ENCODE assay signal across 8 cellular contexts in genomic region chr15:64095431-64095794, GRCh38. TPM values are rescaled to one million over a fixed set of nuclear protein-coding genes. Genes with fewer than 3 reads are reported as not detected.
DNase-seq lines count a peak whose midpoint lies in the region; ATAC-seq, FAIRE-seq and TF ChIP-seq lines count a peak whose summit lies in the region.

No MANE protein-coding gene starts in this region.

- peaks cover 30% of the 10 kb centered on the region for H3K4me1 Mint-ChIP-seq in activated T-helper 17 cell treated with anti-CD3 and anti-CD28 coated beads, Interleukin-2, amount 50 U/mL, for 72 hours
- peaks cover 63% of the 10 kb centered on the region for H3K4me1 Mint-ChIP-seq in stimulated activated memory B cell treated with anti-CD40 and anti-IgM and Interleukin-4, amounts not matched to agents 10 μg/mL and 1 μg/mL and 100 μg/mL, for 72 hours

- no peak for TF ChIP-seq CTCF in HL-60 (IDR thresholded peaks at IDR 0.05; ENCODE audit: insufficient read depth, low read length)

- H3K36me3 Mint-ChIP-seq in activated T-helper 17 cell treated with anti-CD3 and anti-CD28 coated beads, Interleukin-2, amount 50 U/mL, for 72 hours (ENCODE audit: low read depth), result peaks cover 35% of the 10 kb centered on the region
- peaks cover 17% of the 10 kb centered on the region for H3K36me3 Mint-ChIP-seq in stimulated activated memory B cell treated with anti-CD40 and anti-IgM and Interleukin-4, amounts not matched to agents 10 μg/mL and 1 μg/mL and 100 μg/mL, for 72 hours

- peak overlapping the region; percentile 90 for H3K27ac ChIP-seq in HL-60 (replicated peaks)
- no peak overlapping the region for H3K27ac ChIP-seq in iPS-18a (ENCODE audit: low read length)

- no peaks in the 10 kb centered on the region for H3K9me3 ChIP-seq in iPS-18a (ENCODE audit: control insufficient read depth, low read depth, low read length)

- H3K27me3 ChIP-seq in HL-60 (ENCODE audit: insufficient read depth, poor library complexity, severe bottlenecking) (no peaks in the 10 kb centered on the region), iPS-18a (ENCODE audit: control insufficient read depth, insufficient read depth, low read length) (no peaks in the 10 kb centered on the region)

- DNase-seq in HL-60 (ENCODE audit: low read depth in 1 of 2, low spot score in 1 of 2), result no peak
- no peak for DNase-seq in GM19239 (ENCODE audit: insufficient read length, low spot score)
- DNase-seq in HuH-7 (ENCODE audit: low spot score), result no peak

- peak overlapping the region; percentile 97 for H3K4me3 Mint-ChIP-seq in activated T-helper 17 cell treated with anti-CD3 and anti-CD28 coated beads, Interleukin-2, amount 50 U/mL, for 72 hours
- H3K4me3 Mint-ChIP-seq in stimulated activated memory B cell treated with anti-CD40 and anti-IgM and Interleukin-4, amounts not matched to agents 10 μg/mL and 1 μg/mL and 100 μg/mL, for 72 hours, result peak overlapping the region; percentile 98

- no peak for ATAC-seq in activated T-helper 17 cell treated with anti-CD3 and anti-CD28 coated beads, Interleukin-2, amount 50 U/mL, for 72 hours (replicated peaks)
- ATAC-seq in stimulated activated memory B cell treated with anti-CD40 and anti-IgM and Interleukin-4, amounts not matched to agents 10 μg/mL and 1 μg/mL and 100 μg/mL, for 72 hours, result no peak
- ATAC-seq in GM19035 (IDR thresholded peaks at IDR 0.05; ENCODE audit: unreplicated experiment) (no peak), GM19351 (IDR thresholded peaks at IDR 0.05; ENCODE audit: unreplicated experiment) (no peak)

- no peaks in the 10 kb centered on the region for H3K9me3 Mint-ChIP-seq in activated T-helper 17 cell treated with anti-CD3 and anti-CD28 coated beads, Interleukin-2, amount 50 U/mL, for 72 hours
- H3K9me3 Mint-ChIP-seq in stimulated activated memory B cell treated with anti-CD40 and anti-IgM and Interleukin-4, amounts not matched to agents 10 μg/mL and 1 μg/mL and 100 μg/mL, for 72 hours, result no peaks in the 10 kb centered on the region

- FAIRE-seq in GM19239 (lab: Jason Lieb, UNC), result no peak

- H3K27ac Mint-ChIP-seq in activated T-helper 17 cell treated with anti-CD3 and anti-CD28 coated beads, Interleukin-2, amount 50 U/mL, for 72 hours, result peak overlapping the region; percentile 99
- H3K27ac Mint-ChIP-seq in stimulated activated memory B cell treated with anti-CD40 and anti-IgM and Interleukin-4, amounts not matched to agents 10 μg/mL and 1 μg/mL and 100 μg/mL, for 72 hours, result peak overlapping the region; percentile 99

- peaks cover 13% of the 10 kb centered on the region for H3K4me1 ChIP-seq in iPS-18a (ENCODE audit: control insufficient read depth, low read depth, low read length)

- no peak overlapping the region for H3K9ac ChIP-seq in iPS-18a (ENCODE audit: low read length)

- H3K27me3 Mint-ChIP-seq in activated T-helper 17 cell treated with anti-CD3 and anti-CD28 coated beads, Interleukin-2, amount 50 U/mL, for 72 hours, result no peaks in the 10 kb centered on the region
- H3K27me3 Mint-ChIP-seq in stimulated activated memory B cell treated with anti-CD40 and anti-IgM and Interleukin-4, amounts not matched to agents 10 μg/mL and 1 μg/mL and 100 μg/mL, for 72 hours, result no peaks in the 10 kb centered on the region

- H3K36me3 ChIP-seq in iPS-18a (ENCODE audit: control insufficient read depth, low read depth, low read length), result no peaks in the 10 kb centered on the region

- H3K4me3 ChIP-seq in HL-60 (replicated peaks; ENCODE audit: insufficient read depth, low read length) (peak overlapping the region; percentile 57), iPS-18a (ENCODE audit: low read length) (peak overlapping the region; percentile 91)

RNA-seq across cellular contexts. Expression of gene SNX1, which starts 0.4 kb away (rescaled TPM):
- 100 to 1,000 TPM in 1 of 2 donors, 10 to 100 TPM in 1; 91.3 to 126 TPM for total RNA-seq in activated T-helper 17 cell treated with anti-CD3 and anti-CD28 coated beads, Interleukin-2, amount 50 U/mL, for 72 hours

RNA-seq across cellular contexts. Expression of gene CIAO2A, which starts 1.8 kb away (rescaled TPM):
- 10 to 100 TPM; 71.7 to 99.1 TPM for total RNA-seq in activated T-helper 17 cell treated with anti-CD3 and anti-CD28 coated beads, Interleukin-2, amount 50 U/mL, for 72 hours

RNA-seq across cellular contexts. Expression of gene DAPK2, which starts 49.1 kb away (rescaled TPM):
- 10 to 100 TPM in 1 of 2 donors, under 1 TPM in 1; 0.82 to 10.6 TPM for total RNA-seq in activated T-helper 17 cell treated with anti-CD3 and anti-CD28 coated beads, Interleukin-2, amount 50 U/mL, for 72 hours

RNA-seq across cellular contexts. Expression of gene SNX22, which starts 56.1 kb away (rescaled TPM):
- total RNA-seq in activated T-helper 17 cell treated with anti-CD3 and anti-CD28 coated beads, Interleukin-2, amount 50 U/mL, for 72 hours, result under 1 TPM; 0.26 to 0.77 TPM
